10 cellular contexts compared by ENCODE assay signal in the genomic region with DNA sequence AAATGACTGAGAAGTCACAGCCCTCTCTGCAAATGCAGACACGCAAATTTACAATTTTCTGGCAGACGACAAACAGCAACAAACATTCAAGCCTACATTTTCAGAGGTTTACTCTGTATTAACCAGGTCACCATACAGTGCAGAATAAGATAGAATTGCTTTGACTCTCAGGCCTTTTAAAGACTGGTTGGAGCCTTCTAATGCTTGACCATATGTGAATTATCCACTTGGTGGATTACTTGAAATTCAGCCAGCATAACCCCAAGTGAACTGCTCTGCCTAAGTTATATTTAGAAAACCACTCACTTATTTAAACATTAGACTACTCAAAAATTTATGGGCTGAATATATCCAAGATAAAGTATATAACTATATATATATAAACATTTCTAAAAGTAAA.
DNase-seq lines count a peak whose midpoint lies in the region; ATAC-seq and TF ChIP-seq lines count a peak whose summit lies in the region.
"Had no signal": no experiment of that assay in that cellular context is flagged by ENCODE, and none has a peak within 500 bp of the region (broad histone marks: within the 10 kb centered on the region; RNA-seq: fewer than 3 reads in every experiment).

No MANE protein-coding gene starts in this region.

- DNase-seq in ascending aorta (ENCODE audit: low spot score in 2 of 2) (no peak), hepatic stellate cell (ENCODE audit: low spot score) (peak; percentile 19), thoracic aorta (ENCODE audit: low spot score) (no peak), NCI-H1048 (lab: John Stamatoyannopoulos, UW) (no peak)
- no peak for DNase-seq in stimulated activated CD4-positive, alpha-beta T cell treated with anti-CD3 and anti-CD28 coated beads, Interleukin-2, amount 100 ng/mL, for 48 hours
- DNase-seq: aorta, NCI-H2107 had no signal

- H2AFZ ChIP-seq in KMS-11 (ENCODE audit: low read depth): no peak overlapping the region

- H3K4me3 ChIP-seq in KMS-11 (IDR thresholded peaks at IDR 0.05; ENCODE audit: insufficient read depth, low read depth, low read length): no peak overlapping the region
- H3K4me3 ChIP-seq in ascending aorta: no peak overlapping the region
- peak overlapping the region; percentile 5 for H3K4me3 ChIP-seq in thoracic aorta
- H3K4me3 ChIP-seq: lung had no signal

- H3K27me3 ChIP-seq in KMS-11 (ENCODE audit: insufficient read depth, low read depth) (no peaks in the 10 kb centered on the region), ascending aorta (no peaks in the 10 kb centered on the region), thoracic aorta (replicated peaks; ENCODE audit: insufficient read depth) (no peaks in the 10 kb centered on the region)

- peaks cover 45% of the 10 kb centered on the region for H3K4me1 ChIP-seq in KMS-11 (ENCODE audit: low read depth, poor library complexity, severe bottlenecking)
- peaks cover 5 to 20% of the 10 kb centered on the region in 2 donors for H3K4me1 ChIP-seq in ascending aorta
- H3K4me1 ChIP-seq in thoracic aorta (ENCODE audit: control insufficient read depth in 1 of 2, low read depth in 2 of 2): peaks cover 24 to 30% of the 10 kb centered on the region in 2 donors

- H4K20me1 ChIP-seq in KMS-11 (ENCODE audit: insufficient read depth): no peaks in the 10 kb centered on the region

- intact Hi-C loops in ascending aorta (cut with DNase I): loop anchor here (1.0 to 5.0 kb wide), 3 partner anchors 58 to 342 kb away; partner anchors contain the start of gene FBXO11

- H3K9me3 ChIP-seq in ascending aorta: no peaks in the 10 kb centered on the region
- H3K9me3 ChIP-seq in thoracic aorta: no peaks in the 10 kb centered on the region

- peak overlapping the region; percentile 35 for H3K4me2 ChIP-seq in KMS-11

- H3K27ac ChIP-seq in KMS-11: no peak overlapping the region; the same call in 1 of the 2 replicates
- H3K27ac ChIP-seq in ascending aorta: peak overlapping the region; percentile 27 to 64
- peak overlapping the region; percentile 54 to 59 for H3K27ac ChIP-seq in thoracic aorta

- H3K9ac ChIP-seq in KMS-11: no peak overlapping the region

- no peaks in the 10 kb centered on the region for H3K36me3 ChIP-seq in KMS-11 (ENCODE audit: insufficient read depth)
- no peaks in the 10 kb centered on the region for H3K36me3 ChIP-seq in ascending aorta
- H3K36me3 ChIP-seq in thoracic aorta: no peaks in the 10 kb centered on the region

- no peak for TF ChIP-seq CTCF in KMS-11 (conservative IDR thresholded peaks at IDR 0.05; ENCODE audit: low read depth, low read length)
- no peak for TF ChIP-seq CTCF in ascending aorta (IDR thresholded peaks at IDR 0.05)
- TF ChIP-seq CTCF in thoracic aorta (IDR thresholded peaks at IDR 0.05): no peak

- no peak for ATAC-seq in thoracic aorta (ENCODE audit: insufficient number of reproducible peaks, low FRiP score, low read depth)
- no peak for ATAC-seq in HG02763 (IDR thresholded peaks at IDR 0.05; ENCODE audit: unreplicated experiment)

- no peaks in the 10 kb centered on the region for H3K79me2 ChIP-seq in KMS-11 (ENCODE audit: insufficient read depth, low read depth)
